Comparison of ENCODE assay signal across 13 cellular contexts in the genomic region with DNA sequence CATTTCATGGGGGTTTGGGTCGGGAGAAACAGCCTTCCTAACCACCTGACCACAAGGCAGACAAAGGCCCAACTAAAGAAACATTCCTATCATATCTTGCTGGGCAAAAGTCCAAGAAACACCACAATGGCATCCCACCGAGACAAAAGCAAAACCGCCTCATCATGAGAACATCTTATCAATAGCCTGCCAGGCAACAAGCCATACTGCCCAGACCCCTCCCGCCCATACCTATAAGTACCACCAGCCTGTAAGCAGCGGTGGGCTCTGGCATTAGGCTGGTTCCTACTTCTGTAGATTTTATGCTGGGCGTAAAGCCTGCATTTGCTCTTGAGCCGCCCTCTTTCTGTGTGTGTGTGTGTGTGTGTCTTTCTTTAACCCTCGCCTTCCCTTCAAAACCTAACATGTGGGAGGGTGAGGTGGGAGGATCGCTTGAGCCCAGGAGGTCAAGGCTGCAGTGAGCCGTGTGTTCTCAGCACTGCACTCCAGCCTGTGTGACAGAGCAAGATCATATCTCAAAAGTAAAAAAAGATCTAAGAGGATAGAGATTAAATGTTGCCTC. TPM values are rescaled to one million over a fixed set of nuclear protein-coding genes. Genes with fewer than 3 reads are reported as not detected.
DNase-seq lines count a peak whose midpoint lies in the region; ATAC-seq, FAIRE-seq and TF ChIP-seq lines count a peak whose summit lies in the region.
"Had no signal": no experiment of that assay in that cellular context is flagged by ENCODE, and none has a peak within 500 bp of the region (broad histone marks: within the 10 kb centered on the region; RNA-seq: fewer than 3 reads in every experiment).

No MANE protein-coding gene starts in this region.

- WGBS in adrenal gland, 4 donors, result 26 to 53% (median 34%) methylated on average over 10 of the region's 10 CpGs

- no peaks in the 10 kb centered on the region for H3K27me3 Mint-ChIP-seq in WTC11 (ENCODE audit: low read depth)
- no peaks in the 10 kb centered on the region for H3K27me3 Mint-ChIP-seq in activated T-helper 1 cell treated with anti-CD3 and anti-CD28 coated beads, Interleukin-12 subunit alpha, Interleukin-12 subunit beta, Interleukin-2, Interleukin-4 antibody, amounts not matched to agents 30 ng/mL and 10 ng/mL and 1 ng/mL, durations not matched to agents 14 hours and 24 hours and 36 hours (ENCODE audit: insufficient read depth)

- H3K36me3 ChIP-seq in A673 (ENCODE audit: insufficient read depth, low read length, poor library complexity, severe bottlenecking) (no peaks in the 10 kb centered on the region), adrenal gland (replicated peaks in 1 of 2) (no peaks in the 10 kb centered on the region)
- H3K36me3 ChIP-seq: BLaER1 had no signal

- intact Hi-C loops in A673 (cut with micrococcal nuclease; ENCODE audit: unreplicated experiment) (no loop called here), adrenal gland (cut with DNase I) (no loop called here)
- intact Hi-C loops in activated T-helper 1 cell treated with anti-CD3 and anti-CD28 coated beads, Interleukin-12 subunit alpha, Interleukin-12 subunit beta, Interleukin-2, Interleukin-4 antibody, amounts not matched to agents 30 ng/mL and 10 ng/mL and 1 ng/mL, durations not matched to agents 14 hours and 24 hours and 36 hours (cut with micrococcal nuclease), result no loop called here

- H3K4me1 ChIP-seq in A673 (ENCODE audit: insufficient read depth, low read length, poor library complexity, severe bottlenecking), result peaks cover 8% of the 10 kb centered on the region
- peaks cover 0 to 10% of the 10 kb centered on the region in 2 donors for H3K4me1 ChIP-seq in adrenal gland (replicated peaks in 1 of 2)
- H3K4me1 ChIP-seq: BLaER1 had no signal

- DNase-seq in A673 (ENCODE audit: low spot score) (peak; percentile 45), HTR-8/SVneo (ENCODE audit: insufficient read length, low spot score) (peak; percentile 30), adrenal gland (peak; percentile 36 to 84 (median 67)), islet precursor cell (peak; percentile 60), SK-N-DZ (ENCODE audit: low spot score) (no peak), WTC11 (ENCODE audit: low spot score) (no peak)
- no peak for DNase-seq in activated T-helper 1 cell treated with anti-CD3 and anti-CD28 coated beads, Interleukin-12 subunit alpha, Interleukin-12 subunit beta, Interleukin-2, Interleukin-4 antibody, amounts not matched to agents 30 ng/mL and 10 ng/mL and 1 ng/mL, durations not matched to agents 14 hours and 24 hours and 36 hours (ENCODE audit: low spot score)
- DNase-seq: naive thymus-derived CD4-positive, alpha-beta T cell; NCI-H2081 treated with DMSO at 0.1 percent for 48 hours had no signal

- no peak for TF ChIP-seq CTCF in A673 (conservative IDR thresholded peaks at IDR 0.05; ENCODE audit: low read depth, low read length)
- no peak for TF ChIP-seq CTCF in adrenal gland (IDR thresholded peaks at IDR 0.05)
- no peak for TF ChIP-seq CTCF in WTC11 (IDR thresholded peaks at IDR 0.05)

- H3K27me3 ChIP-seq in A673 (replicated peaks; ENCODE audit: insufficient read depth, low read depth, low read length, poor library complexity) (no peaks in the 10 kb centered on the region), adrenal gland (no peaks in the 10 kb centered on the region)
- H3K27me3 ChIP-seq: BLaER1 had no signal

- no peaks in the 10 kb centered on the region for H3K9me3 Mint-ChIP-seq in WTC11
- H3K9me3 Mint-ChIP-seq in activated T-helper 1 cell treated with anti-CD3 and anti-CD28 coated beads, Interleukin-12 subunit alpha, Interleukin-12 subunit beta, Interleukin-2, Interleukin-4 antibody, amounts not matched to agents 30 ng/mL and 10 ng/mL and 1 ng/mL, durations not matched to agents 14 hours and 24 hours and 36 hours, result no peaks in the 10 kb centered on the region
- H3K9me3 Mint-ChIP-seq: activated naive CD4-positive, alpha-beta T cell treated with anti-CD3 and anti-CD28 coated beads, Interleukin-2, amount 50 U/mL, for 24 hours had no signal

- BruUV-seq in A673 (replicated peaks; lab: Mats Ljungman, UMichigan), result no TSS peak

- H3K27ac Mint-ChIP-seq in WTC11, result no peak overlapping the region
- no peak overlapping the region for H3K27ac Mint-ChIP-seq in activated T-helper 1 cell treated with anti-CD3 and anti-CD28 coated beads, Interleukin-12 subunit alpha, Interleukin-12 subunit beta, Interleukin-2, Interleukin-4 antibody, amounts not matched to agents 30 ng/mL and 10 ng/mL and 1 ng/mL, durations not matched to agents 14 hours and 24 hours and 36 hours
- H3K27ac Mint-ChIP-seq: activated naive CD4-positive, alpha-beta T cell treated with anti-CD3 and anti-CD28 coated beads, Interleukin-2, amount 50 U/mL, for 24 hours; naive thymus-derived CD4-positive, alpha-beta T cell had no signal

- H3K4me3 ChIP-seq in A673 (ENCODE audit: low read depth, low read length, poor library complexity, severe bottlenecking), result no peak overlapping the region
- no peak overlapping the region for H3K4me3 ChIP-seq in adrenal gland
- H3K4me3 ChIP-seq: BLaER1 had no signal

- POLR2A ChIA-PET in A673 (lab: Charles Lee; ENCODE audit: low non-redundant PET) (no interaction called here), WTC11 (lab: Charles Lee) (no interaction called here)

- no peak for ATAC-seq in WTC11
- no peak for ATAC-seq in HG03108 (IDR thresholded peaks at IDR 0.05; ENCODE audit: unreplicated experiment)
- ATAC-seq: naive thymus-derived CD4-positive, alpha-beta T cell had no signal

- H3K4me3 Mint-ChIP-seq in WTC11, result no peak overlapping the region
- H3K4me3 Mint-ChIP-seq in activated T-helper 1 cell treated with anti-CD3 and anti-CD28 coated beads, Interleukin-12 subunit alpha, Interleukin-12 subunit beta, Interleukin-2, Interleukin-4 antibody, amounts not matched to agents 30 ng/mL and 10 ng/mL and 1 ng/mL, durations not matched to agents 14 hours and 24 hours and 36 hours, result no peak overlapping the region
- H3K4me3 Mint-ChIP-seq: activated naive CD4-positive, alpha-beta T cell treated with anti-CD3 and anti-CD28 coated beads, Interleukin-2, amount 50 U/mL, for 24 hours; naive thymus-derived CD4-positive, alpha-beta T cell had no signal

- peak; percentile 57 for FAIRE-seq in HTR-8/SVneo (lab: Jason Lieb, UNC)
- FAIRE-seq: GM12891 had no signal

- peak in 1 of 2 donors; percentile 33 for TF ChIP-seq POLR2A in adrenal gland (IDR thresholded peaks at IDR 0.05)

- H3K9me3 ChIP-seq in A673 (ENCODE audit: low read depth, low read length, poor library complexity, severe bottlenecking) (no peaks in the 10 kb centered on the region), adrenal gland (replicated peaks in 1 of 3) (no peaks in the 10 kb centered on the region)
- H3K9me3 ChIP-seq: BLaER1 had no signal

- H3K36me3 Mint-ChIP-seq in WTC11, result no peaks in the 10 kb centered on the region
- no peaks in the 10 kb centered on the region for H3K36me3 Mint-ChIP-seq in activated T-helper 1 cell treated with anti-CD3 and anti-CD28 coated beads, Interleukin-12 subunit alpha, Interleukin-12 subunit beta, Interleukin-2, Interleukin-4 antibody, amounts not matched to agents 30 ng/mL and 10 ng/mL and 1 ng/mL, durations not matched to agents 14 hours and 24 hours and 36 hours (ENCODE audit: low read depth)
- H3K36me3 Mint-ChIP-seq: activated naive CD4-positive, alpha-beta T cell treated with anti-CD3 and anti-CD28 coated beads, Interleukin-2, amount 50 U/mL, for 24 hours had no signal

- H3K27ac ChIP-seq in A673 (ENCODE audit: low read depth, low read length, poor library complexity, severe bottlenecking), result no peak overlapping the region
- peak overlapping the region in 4 of 5 donors; percentile 4 to 83 (median 42) for H3K27ac ChIP-seq in adrenal gland
- H3K27ac ChIP-seq: BLaER1 had no signal

- CTCF ChIA-PET in A673 (lab: Charles Lee), result no interaction called here
- CTCF ChIA-PET in WTC11 (lab: Charles Lee), result interaction anchor here (1.3 kb wide), 1 partner anchor 74 kb away, joined by 3 read pairs; no protein-coding TSS in a partner anchor

- H3K4me1 Mint-ChIP-seq in WTC11, result 0 out of 2 replicates have a peak, but pooled peaks cover 2% of the 10 kb centered on the region
- H3K4me1 Mint-ChIP-seq in activated T-helper 1 cell treated with anti-CD3 and anti-CD28 coated beads, Interleukin-12 subunit alpha, Interleukin-12 subunit beta, Interleukin-2, Interleukin-4 antibody, amounts not matched to agents 30 ng/mL and 10 ng/mL and 1 ng/mL, durations not matched to agents 14 hours and 24 hours and 36 hours (ENCODE audit: low read depth), result no peaks in the 10 kb centered on the region
- H3K4me1 Mint-ChIP-seq: activated naive CD4-positive, alpha-beta T cell treated with anti-CD3 and anti-CD28 coated beads, Interleukin-2, amount 50 U/mL, for 24 hours; naive thymus-derived CD4-positive, alpha-beta T cell had no signal

TF ChIP-seq in WTC11, 78 proteins besides CTCF, POLR2A, EP300 and RAD21:
- no peak for TF ChIP-seq NR1H2 (CRISPR knock-in tag; IDR thresholded peaks at IDR 0.05)
- TF ChIP-seq, protein P1, sequence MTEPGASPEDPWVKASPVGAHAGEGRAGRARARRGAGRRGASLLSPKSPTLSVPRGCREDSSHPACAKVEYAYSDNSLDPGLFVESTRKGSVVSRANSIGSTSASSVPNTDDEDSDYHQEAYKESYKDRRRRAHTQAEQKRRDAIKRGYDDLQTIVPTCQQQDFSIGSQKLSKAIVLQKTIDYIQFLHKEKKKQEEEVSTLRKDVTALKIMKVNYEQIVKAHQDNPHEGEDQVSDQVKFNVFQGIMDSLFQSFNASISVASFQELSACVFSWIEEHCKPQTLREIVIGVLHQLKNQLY (CRISPR knock-in tag; IDR thresholded peaks at IDR 0.05), result no peak
- TF ChIP-seq, protein P2, sequence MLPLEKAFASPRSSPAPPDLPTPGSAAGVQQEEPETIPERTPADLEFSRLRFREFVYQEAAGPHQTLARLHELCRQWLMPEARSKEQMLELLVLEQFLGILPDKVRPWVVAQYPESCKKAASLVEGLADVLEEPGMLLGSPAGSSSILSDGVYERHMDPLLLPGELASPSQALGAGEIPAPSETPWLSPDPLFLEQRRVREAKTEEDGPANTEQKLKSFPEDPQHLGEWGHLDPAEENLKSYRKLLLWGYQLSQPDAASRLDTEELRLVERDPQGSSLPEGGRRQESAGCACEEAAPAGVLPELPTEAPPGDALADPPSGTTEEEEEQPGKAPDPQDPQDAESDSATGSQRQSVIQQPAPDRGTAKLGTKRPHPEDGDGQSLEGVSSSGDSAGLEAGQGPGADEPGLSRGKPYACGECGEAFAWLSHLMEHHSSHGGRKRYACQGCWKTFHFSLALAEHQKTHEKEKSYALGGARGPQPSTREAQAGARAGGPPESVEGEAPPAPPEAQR (CRISPR knock-in tag; IDR thresholded peaks at IDR 0.05), result no peak
- no peak for TF ChIP-seq CBFB (CRISPR knock-in tag; IDR thresholded peaks at IDR 0.05; ENCODE audit: low read depth)

RNA-seq across cellular contexts. Expression of a gene that starts 56.9 kb away (rescaled TPM):
- total RNA-seq in A673 (2021), result 0.39 and 0.49 TPM in 2 replicates
- 1 to 10 TPM in 2 of 8 donors, under 1 TPM in 6; 0.14 to 1.6 (median 0.85) TPM for total RNA-seq in adrenal gland
- 1 to 10 TPM in 1 of 3 donors, under 1 TPM in 2; 0.81 to 1.5 (median 0.97) TPM for polyA plus RNA-seq in adrenal gland
- not detected in 2 replicates for polyA plus RNA-seq in SK-N-DZ (2014; cell fraction: cytosol; rRNA removed)
- not detected in 2 replicates for polyA plus RNA-seq in SK-N-DZ (2014; cell fraction: nucleus; rRNA removed)
- not detected in 3 replicates for total RNA-seq in WTC11 (2021)
- not detected in 2 replicates for total RNA-seq in activated T-helper 1 cell treated with anti-CD3 and anti-CD28 coated beads, Interleukin-12 subunit alpha, Interleukin-12 subunit beta, Interleukin-2, Interleukin-4 antibody, amounts not matched to agents 30 ng/mL and 10 ng/mL and 1 ng/mL, durations not matched to agents 14 hours and 24 hours and 36 hours
- total RNA-seq: naive thymus-derived CD4-positive, alpha-beta T cell had no signal

Comparison
In these comparisons a context has a peak if more than half of its experiments do, and no peak if none do; other contexts are left out.
1. DNase-seq: peak in A673 (single experiment), HTR-8/SVneo (single experiment), adrenal gland (7 of 7) and islet precursor cell (single experiment); none in SK-N-DZ (single experiment), WTC11 (single experiment) and activated T-helper 1 cell treated with anti-CD3 and anti-CD28 coated beads, Interleukin-12 subunit alpha, Interleukin-12 subunit beta, Interleukin-2, Interleukin-4 antibody, amounts not matched to agents 30 ng/mL and 10 ng/mL and 1 ng/mL, durations not matched to agents 14 hours and 24 hours and 36 hours (single experiment).